Comparison of ENCODE assay signal across 8 cellular contexts in the genomic region with DNA sequence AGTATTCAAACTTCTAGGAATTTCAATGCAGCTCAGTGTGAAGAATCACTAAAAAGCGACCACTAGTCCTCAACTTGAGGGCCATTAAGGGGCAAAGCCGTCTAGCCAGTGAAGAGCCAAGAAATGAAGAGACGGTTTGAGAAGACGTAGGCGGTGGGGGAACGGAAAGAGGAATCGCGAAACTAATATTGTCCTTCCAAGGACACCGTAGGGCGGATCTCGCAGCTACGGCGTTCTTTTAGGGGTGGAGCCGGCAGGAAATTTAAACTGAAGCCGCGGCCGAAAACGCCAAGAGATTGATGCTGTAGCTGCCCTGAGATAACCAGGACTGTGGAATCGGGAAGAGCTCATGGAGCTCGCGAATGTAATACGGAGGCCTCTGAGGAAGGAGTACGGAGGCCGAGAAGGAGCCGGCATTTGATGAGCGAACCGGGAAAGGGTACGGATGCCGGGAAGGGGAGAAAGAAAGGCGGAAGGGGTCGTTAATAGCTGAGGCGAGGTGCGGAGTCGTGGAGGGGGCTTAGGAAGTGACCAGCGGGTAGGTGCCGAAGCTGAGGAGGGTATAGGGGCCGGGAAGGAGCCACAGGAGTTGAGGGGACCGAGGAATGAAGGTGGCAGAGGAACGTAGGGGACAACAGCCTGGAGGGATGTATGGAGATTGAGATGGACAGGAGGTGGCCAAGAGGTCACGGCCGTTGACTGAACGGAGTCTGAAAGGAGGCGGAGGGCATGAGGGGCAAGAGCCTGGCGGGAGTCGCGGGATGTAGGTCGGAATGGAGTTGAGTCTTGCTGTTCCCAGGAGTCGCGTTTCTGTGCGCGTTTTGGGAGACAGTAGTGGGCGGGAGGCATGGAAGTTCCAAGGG. TPM values are rescaled to one million over a fixed set of nuclear protein-coding genes. Genes with fewer than 3 reads are reported as not detected.
DNase-seq lines count a peak whose midpoint lies in the region; ATAC-seq and TF ChIP-seq lines count a peak whose summit lies in the region.

DBF4B (plus strand) TSS at position 265 of the 863 bp plus-strand sequence; CDS start at position 421, 156 bp downstream.

- whole genome bisulfite sequencing in spleen, 5 donors: 0 to 1% (median 1%) methylated on average over 52 of the region's 52 CpGs

- H3K4me1 Mint-ChIP-seq in activated B cell treated with CpG ODN at 0.5 μM for 24 hours: no peaks in the 10 kb centered on the region
- H3K4me1 Mint-ChIP-seq in chondrocyte (ENCODE audit: low read depth): peaks cover 4% of the 10 kb centered on the region

- ATAC-seq in HG02759 (IDR thresholded peaks at IDR 0.05; ENCODE audit: unreplicated experiment) (peak; percentile 75), activated B cell treated with CpG ODN at 0.5 μM for 24 hours (ENCODE audit: low read depth) (peak; percentile 96)

- H3K9me3 ChIP-seq in spleen: no peaks in the 10 kb centered on the region

- intact Hi-C loops in activated B cell treated with CpG ODN at 0.5 μM for 24 hours (cut with micrococcal nuclease) (loop anchor here (1.0 to 10.0 kb wide), 3 partner anchors 19 to 186 kb away; partner anchors contain the start of genes CCDC43 and EFTUD2), spleen (cut with DNase I; ENCODE audit: low total_unique reads) (no loop called here)

- peaks cover 10% of the 10 kb centered on the region for H3K27me3 Mint-ChIP-seq in activated B cell treated with CpG ODN at 0.5 μM for 24 hours
- H3K27me3 Mint-ChIP-seq in chondrocyte (ENCODE audit: low read depth): no peaks in the 10 kb centered on the region

- CTCF ChIA-PET in activated B cell treated with CpG ODN at 0.5 μM for 24 hours (lab: Charles Lee): no interaction called here

- H3K36me3 Mint-ChIP-seq in activated B cell treated with CpG ODN at 0.5 μM for 24 hours (ENCODE audit: low read depth): peaks cover under 1% of the 10 kb centered on the region
- no peaks in the 10 kb centered on the region for H3K36me3 Mint-ChIP-seq in chondrocyte (ENCODE audit: low read depth)

- peaks cover 0 to 11% (median 0%) of the 10 kb centered on the region in 6 donors for H3K36me3 ChIP-seq in spleen

- peaks cover 0 to 11% (median 0%) of the 10 kb centered on the region in 7 donors for H3K27me3 ChIP-seq in spleen (replicated peaks in 1 of 7)

- peak within 1 kb of the TSS; percentile 64 to 97 (median 90) for H3K4me3 ChIP-seq in spleen

- TF ChIP-seq CTCF in activated B cell treated with CpG ODN at 0.5 μM for 24 hours (IDR thresholded peaks at IDR 0.05) (no peak), spleen (IDR thresholded peaks at IDR 0.05 in 8 of 11, conservative IDR thresholded peaks at IDR 0.05 in 3 of 11) (peak in 2 of 11 experiments; percentile 5 to 21), chondrocyte (IDR thresholded peaks at IDR 0.05) (no peak)

- H3K9me3 Mint-ChIP-seq in activated B cell treated with CpG ODN at 0.5 μM for 24 hours (no peaks in the 10 kb centered on the region), chondrocyte (ENCODE audit: low read depth) (no peaks in the 10 kb centered on the region)

- no peak for TF ChIP-seq POLR2A in spleen (IDR thresholded peaks at IDR 0.05)

- no peak within 1 kb of the TSS for H3K27ac Mint-ChIP-seq in activated B cell treated with CpG ODN at 0.5 μM for 24 hours
- H3K27ac Mint-ChIP-seq in chondrocyte (ENCODE audit: unreplicated experiment): no peak within 1 kb of the TSS

- peaks cover 6 to 26% (median 16%) of the 10 kb centered on the region in 6 donors for H3K4me1 ChIP-seq in spleen

- peak; percentile 87 for DNase-seq in DMS114 treated with DMSO at 0.1 percent for 48 hours (lab: John Stamatoyannopoulos, UW; ENCODE audit: unreplicated experiment)
- peak; percentile 89 for DNase-seq in NCI-H345 (lab: John Stamatoyannopoulos, UW)
- DNase-seq in activated B cell treated with CpG ODN at 0.5 μM for 24 hours: peak; percentile 65
- DNase-seq in caudate nucleus (lab: John Stamatoyannopoulos, UW): peak in 58 of 61 donors; percentile 20 to 87 (median 72)
- peak; percentile 94 for DNase-seq in iris pigment epithelial cell (ENCODE audit: low read depth)
- DNase-seq in spleen: peak; percentile 90
- no peak for DNase-seq in chondrocyte (ENCODE audit: low spot score)

- H3K27ac ChIP-seq in caudate nucleus (ENCODE audit: low read depth, low read length): peak within 1 kb of the TSS; percentile 79
- H3K27ac ChIP-seq in spleen: peak within 1 kb of the TSS; percentile 55 to 81 (median 70)

- POLR2A ChIA-PET in activated B cell treated with CpG ODN at 0.5 μM for 24 hours (lab: Charles Lee): interaction anchor here (0.6 to 2.7 kb wide), 4 partner anchors 10 to 1723 kb away, joined by 3 to 21 read pairs (median 3); partner anchors contain the start of gene CCDC43

- no peak within 1 kb of the TSS for H3K4me3 Mint-ChIP-seq in activated B cell treated with CpG ODN at 0.5 μM for 24 hours
- H3K4me3 Mint-ChIP-seq in chondrocyte (ENCODE audit: unreplicated experiment): no peak within 1 kb of the TSS

RNA-seq across cellular contexts. Expression of gene DBF4B, which starts in this region (rescaled TPM):
- total RNA-seq in activated B cell treated with CpG ODN at 0.5 μM for 24 hours: 10.3 and 13.8 TPM in 2 replicates
- total RNA-seq in spleen: 10 to 100 TPM in 1 of 7 donors, 1 to 10 TPM in 6; 4.3 to 11.2 (median 7.8) TPM
- polyA plus RNA-seq in spleen: 1 to 10 TPM; 2.0 to 4.7 (median 2.2) TPM
- 4.8 to 7.2 TPM (median 5.5 TPM) in 3 replicates for total RNA-seq in chondrocyte
